8 cellular contexts compared by ENCODE assay signal in the genomic region with DNA sequence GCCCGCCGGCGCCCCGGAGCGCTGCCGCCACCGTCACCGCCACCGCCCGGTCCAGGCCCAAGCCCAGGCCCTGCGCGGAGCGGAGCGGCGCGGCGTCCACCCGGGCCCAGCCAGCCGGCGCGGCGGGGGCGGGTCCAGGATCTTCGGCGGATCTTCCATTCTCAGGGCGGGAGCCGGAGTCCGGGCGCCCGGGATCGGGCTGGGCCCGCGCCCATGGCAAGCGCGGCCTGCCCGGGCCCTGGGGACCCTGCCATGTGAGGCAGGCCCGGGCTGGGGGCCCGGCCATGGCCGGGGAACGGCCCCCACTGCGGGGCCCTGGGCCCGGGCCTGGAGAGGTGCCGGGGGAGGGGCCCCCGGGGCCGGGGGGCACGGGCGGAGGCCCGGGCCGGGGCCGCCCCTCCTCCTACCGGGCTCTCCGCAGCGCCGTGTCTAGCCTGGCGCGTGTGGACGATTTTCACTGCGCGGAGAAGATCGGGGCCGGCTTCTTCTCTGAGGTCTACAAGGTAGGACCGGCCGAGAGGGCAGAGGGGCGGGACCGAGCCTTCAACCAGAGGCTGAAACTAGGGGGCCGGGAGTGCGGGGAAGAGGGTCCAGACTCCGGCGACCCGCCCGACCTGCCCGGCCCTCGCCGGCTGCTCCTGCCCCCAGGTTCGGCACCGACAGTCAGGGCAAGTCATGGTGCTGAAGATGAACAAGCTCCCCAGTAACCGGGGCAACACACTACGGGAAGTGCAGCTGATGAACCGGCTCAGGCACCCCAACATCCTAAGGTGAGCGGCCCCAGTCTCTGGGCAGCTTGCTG. TPM values are rescaled to one million over a fixed set of nuclear protein-coding genes. Genes with fewer than 3 reads are reported as not detected.
DNase-seq lines count a peak whose midpoint lies in the region; ATAC-seq and TF ChIP-seq lines count a peak whose summit lies in the region.

No MANE protein-coding gene starts in this region.

- H3K4me1 Mint-ChIP-seq in mesothelial cell of epicardium: peaks cover 29% of the 10 kb centered on the region

- peak overlapping the region; percentile 69 to 90 (median 81); a peak in 21 of 22 replicates for H3K27ac ChIP-seq in BLaER1 treated with 17β-estradiol and CSF1 and Interleukin-3, amounts not matched to agents 10 nM and 100 nM
- H3K27ac ChIP-seq in tibial artery: peak overlapping the region; percentile 91 to 94

- H3K9me3 Mint-ChIP-seq in mesothelial cell of epicardium: no peaks in the 10 kb centered on the region

- H4K20me1 ChIP-seq in BLaER1 treated with 17β-estradiol and CSF1 and Interleukin-3, amounts not matched to agents 10 nM and 100 nM: peaks cover 11 to 51% (median 30%) of the 10 kb centered on the region in 11 experiments; a peak in 18 of 22 replicates

- H3K9me3 ChIP-seq in BLaER1 treated with 17β-estradiol and CSF1 and Interleukin-3, amounts not matched to agents 10 nM and 100 nM (replicated peaks in 1 of 11): no peaks in the 10 kb centered on the region
- no peaks in the 10 kb centered on the region for H3K9me3 ChIP-seq in tibial artery

- H3K27me3 Mint-ChIP-seq in mesothelial cell of epicardium (ENCODE audit: low read depth): no peaks in the 10 kb centered on the region

- peak; percentile 16 for DNase-seq in T-helper 9 cell
- peak; percentile 9 for DNase-seq in effector CD8-positive, alpha-beta T cell (lab: John Stamatoyannopoulos, UW)
- peak in 1 of 2 experiments; percentile 51 for DNase-seq in mesothelial cell of epicardium (ENCODE audit: low spot score in 2 of 2, unreplicated experiment in 2 of 2)
- DNase-seq in tibial artery: peak in 1 of 2 donors; percentile 42
- DNase-seq in hippocampal formation (lab: John Stamatoyannopoulos, UW): no peak

- H3K27me3 ChIP-seq in BLaER1 treated with 17β-estradiol and CSF1 and Interleukin-3, amounts not matched to agents 10 nM and 100 nM: no peaks in the 10 kb centered on the region
- no peaks in the 10 kb centered on the region for H3K27me3 ChIP-seq in tibial artery

- H3K36me3 ChIP-seq in BLaER1 treated with 17β-estradiol and CSF1 and Interleukin-3, amounts not matched to agents 10 nM and 100 nM: peaks cover 32 to 40% (median 36%) of the 10 kb centered on the region in 11 experiments
- H3K36me3 ChIP-seq in tibial artery: peaks cover 19 to 35% (median 20%) of the 10 kb centered on the region in 3 donors

- peak; percentile 2 for TF ChIP-seq POLR2A in GM19099 (IDR thresholded peaks at IDR 0.05; ENCODE audit: extremely low read depth, insufficient read length, low read depth)

- peak overlapping the region; percentile 83 to 90 (median 88) for H3K4me3 ChIP-seq in BLaER1 treated with 17β-estradiol and CSF1 and Interleukin-3, amounts not matched to agents 10 nM and 100 nM
- H3K4me3 ChIP-seq in tibial artery: peak overlapping the region; percentile 84 to 94

- intact Hi-C loops in tibial artery (cut with DNase I; ENCODE audit: low total_unique reads): loop anchor here (5.0 kb wide), 1 partner anchor 37 kb away; no protein-coding TSS in a partner anchor

- peak overlapping the region; percentile 81 to 95 (median 88) for H3K9ac ChIP-seq in BLaER1 treated with 17β-estradiol and CSF1 and Interleukin-3, amounts not matched to agents 10 nM and 100 nM

- peak overlapping the region; percentile 83 to 100 (median 98) for H3K4me2 ChIP-seq in BLaER1 treated with 17β-estradiol and CSF1 and Interleukin-3, amounts not matched to agents 10 nM and 100 nM

- peaks cover 29 to 57% (median 41%) of the 10 kb centered on the region in 10 experiments for H3K4me1 ChIP-seq in BLaER1 treated with 17β-estradiol and CSF1 and Interleukin-3, amounts not matched to agents 10 nM and 100 nM
- H3K4me1 ChIP-seq in tibial artery: peaks cover 5 to 29% (median 26%) of the 10 kb centered on the region in 4 donors

- H3K4me3 Mint-ChIP-seq in mesothelial cell of epicardium: peak overlapping the region; percentile 72

- peaks cover 16% of the 10 kb centered on the region for H3K36me3 Mint-ChIP-seq in mesothelial cell of epicardium

- H3K27ac Mint-ChIP-seq in mesothelial cell of epicardium: peak overlapping the region; percentile 21

- TF ChIP-seq CTCF in mesothelial cell of epicardium (IDR thresholded peaks at IDR 0.05; ENCODE audit: unreplicated experiment): no peak
- no peak for TF ChIP-seq CTCF in tibial artery (IDR thresholded peaks at IDR 0.05)

- peak; percentile 1 for ATAC-seq in HG03139 (IDR thresholded peaks at IDR 0.05; ENCODE audit: unreplicated experiment)

RNA-seq across cellular contexts. Expression of a gene that starts 0.5 kb away (rescaled TPM):
- total RNA-seq in mesothelial cell of epicardium: 48.7 to 52.9 TPM (median 49.0 TPM) in 3 replicates

RNA-seq across cellular contexts. Expression of a gene that starts 12.7 kb away (rescaled TPM):
- total RNA-seq in mesothelial cell of epicardium: 4.2 to 5.2 TPM (median 4.7 TPM) in 3 replicates

RNA-seq across cellular contexts. Expression of a gene that starts 45.2 kb away (rescaled TPM):
- total RNA-seq in mesothelial cell of epicardium: not detected in 3 replicates

RNA-seq across cellular contexts. Expression of a gene that starts 52.3 kb away (rescaled TPM):
- 20,234 to 21,305 TPM (median 21,148 TPM) in 3 replicates for total RNA-seq in mesothelial cell of epicardium

RNA-seq across cellular contexts. Expression of a gene that starts 52.6 kb away (rescaled TPM):
- total RNA-seq in mesothelial cell of epicardium: 16.7 to 17.8 TPM (median 17.0 TPM) in 3 replicates

Comparison
In these comparisons a context has a peak if more than half of its experiments do, and no peak if none do; other contexts are left out.
1. DNase-seq: peak in T-helper 9 cell (single experiment) and effector CD8-positive, alpha-beta T cell (single experiment); none in hippocampal formation (0 of 2).